ENCODE assay signal across 11 cellular contexts in genomic region chr5:94522099-94522498, GRCh38.
"Had no signal": no experiment of that assay in that cellular context is flagged by ENCODE, and none has a peak within 500 bp of the region (broad histone marks: within the 10 kb centered on the region; RNA-seq: fewer than 3 reads in every experiment).

No MANE protein-coding gene starts in this region.

- DNase-seq: activated CD4-positive, alpha-beta T cell treated with anti-CD3 and anti-CD28 coated beads for 48 hours; activated CD8-positive, alpha-beta memory T cell treated with anti-CD3 and anti-CD28 coated beads, Interleukin-2, amount 50 U/mL, for 48 hours; activated CD8-positive, alpha-beta T cell treated with anti-CD3 and anti-CD28 coated beads, Interleukin-2, amount 10 ng/mL, durations not matched to agents 7 days and 5 days; activated naive CD4-positive, alpha-beta T cell treated with anti-CD3 and anti-CD28 coated beads for 36 hours; central memory CD4-positive, alpha-beta T cell; cortex of kidney; effector CD8-positive, alpha-beta T cell; kidney; left ventricle myocardium superior; stimulated activated CD4-positive, alpha-beta T cell treated with anti-CD3 and anti-CD28 coated beads, Interleukin-4, amount 100 ng/mL, for 1 hour; T1000 had no signal

- ATAC-seq: activated CD8-positive, alpha-beta T cell treated with anti-CD3 and anti-CD28 coated beads, Interleukin-2, amount 10 ng/mL, durations not matched to agents 7 days and 5 days; left ventricle myocardium superior had no signal
